In genomic region chr15:70545526-70545925, GRCh38 we compare ENCODE assay signal across 24 cellular contexts.
"Had no signal": no experiment of that assay in that cellular context is flagged by ENCODE, and none has a peak within 500 bp of the region (broad histone marks: within the 10 kb centered on the region; RNA-seq: fewer than 3 reads in every experiment).

No MANE protein-coding gene starts in this region.

- H3K36me3 ChIP-seq: adrenal gland, Peyer's patch had no signal

- H3K4me3 ChIP-seq: adrenal gland, Peyer's patch had no signal

- H3K27ac ChIP-seq: adrenal gland, Peyer's patch, RWPE1 had no signal

- H3K27ac Mint-ChIP-seq: activated B cell treated with CpG ODN at 0.5 μM for 24 hours; activated CD8-positive, alpha-beta T cell treated with anti-CD3 and anti-CD28 coated beads for 36 hours; T-helper 1 cell treated with Interleukin-12 subunit alpha and Interleukin-12 subunit beta and Interleukin-4 antibody, amounts not matched to agents 30 μg/mL and 1 μg/mL, for 36 hours had no signal

- H3K27me3 ChIP-seq: adrenal gland, Peyer's patch had no signal

- H3K4me1 Mint-ChIP-seq: activated B cell treated with CpG ODN at 0.5 μM for 24 hours had no signal

- DNase-seq: activated B cell treated with CpG ODN at 0.5 μM for 24 hours; activated CD4-positive, alpha-beta T cell treated with anti-CD3 and anti-CD28 coated beads for 1 hour; activated CD4-positive, alpha-beta T cell treated with anti-CD3 and anti-CD28 coated beads, Interleukin-2, amount 50 U/mL, for 1 hour; activated CD8-positive, alpha-beta T cell treated with anti-CD3 and anti-CD28 coated beads for 36 hours; activated gamma-delta T cell treated with Interleukin-2 at 50 U/mL for 16 hours; activated T-cell treated with anti-CD3 and anti-CD28 coated beads for 4 hours; anterior cingulate cortex; cerebellar nuclear complex; IMR-90; Kasumi-1; KBM-7; NCI-H1105 treated with DMSO at 0.1 percent for 48 hours; NCI-H1436 treated with DMSO at 0.1 percent for 48 hours; NCI-H187 treated with DMSO at 0.1 percent for 48 hours; NCI-H2081 treated with DMSO at 0.1 percent for 48 hours; NCI-H446; NCI-H524; SHP77 treated with DMSO at 0.1 percent for 48 hours; T-helper 9 cell had no signal

- H3K36me3 Mint-ChIP-seq: activated naive CD8-positive, alpha-beta T cell had no signal

- H3K4me3 Mint-ChIP-seq: activated B cell treated with CpG ODN at 0.5 μM for 24 hours; activated CD8-positive, alpha-beta T cell treated with anti-CD3 and anti-CD28 coated beads for 36 hours; activated naive CD8-positive, alpha-beta T cell; T-helper 1 cell treated with Interleukin-12 subunit alpha and Interleukin-12 subunit beta and Interleukin-4 antibody, amounts not matched to agents 30 μg/mL and 1 μg/mL, for 36 hours had no signal

- H3K27me3 Mint-ChIP-seq: activated CD8-positive, alpha-beta T cell treated with anti-CD3 and anti-CD28 coated beads for 36 hours; activated naive CD8-positive, alpha-beta T cell had no signal

- H3K9me3 Mint-ChIP-seq: activated B cell treated with CpG ODN at 0.5 μM for 24 hours; activated CD8-positive, alpha-beta T cell treated with anti-CD3 and anti-CD28 coated beads for 36 hours; T-helper 1 cell treated with Interleukin-12 subunit alpha and Interleukin-12 subunit beta and Interleukin-4 antibody, amounts not matched to agents 30 μg/mL and 1 μg/mL, for 36 hours had no signal

- H3K9me3 ChIP-seq: adrenal gland, Peyer's patch had no signal

- H3K4me1 ChIP-seq: adrenal gland, Peyer's patch had no signal

- ATAC-seq: activated CD8-positive, alpha-beta T cell treated with anti-CD3 and anti-CD28 coated beads for 36 hours had no signal
